10 cellular contexts compared by ENCODE assay signal in the genomic region with DNA sequence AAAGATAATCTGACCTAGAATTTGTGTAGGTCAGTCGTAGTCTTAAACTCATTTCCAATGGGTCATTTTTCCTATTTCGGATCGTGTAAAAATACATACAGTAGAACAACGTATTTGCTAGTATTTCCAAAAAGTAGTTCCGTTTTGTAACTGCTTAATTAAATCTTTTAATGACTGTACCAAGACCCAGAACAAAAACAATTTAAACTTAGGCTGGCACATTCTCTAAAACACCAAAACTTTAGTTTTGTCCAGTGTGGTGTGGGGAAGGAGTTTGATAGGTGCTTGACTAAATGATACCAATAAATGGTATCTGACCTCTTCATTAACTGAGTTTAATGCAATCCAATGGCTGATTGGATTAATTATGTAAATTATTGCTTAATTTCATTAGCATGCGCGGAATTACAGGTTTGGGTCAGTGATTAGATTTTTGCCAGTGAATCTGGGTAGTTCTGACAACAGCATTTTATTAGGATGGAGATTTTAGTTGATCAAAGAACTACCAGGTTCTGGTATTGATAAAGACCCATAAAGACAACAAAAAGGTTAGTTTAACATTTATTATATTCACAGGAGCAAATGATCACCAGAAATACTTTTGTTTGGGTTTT. TPM values are rescaled to one million over a fixed set of nuclear protein-coding genes. Genes with fewer than 3 reads are reported as not detected.
DNase-seq lines count a peak whose midpoint lies in the region; ATAC-seq and TF ChIP-seq lines count a peak whose summit lies in the region.
"Had no signal": no experiment of that assay in that cellular context is flagged by ENCODE, and none has a peak within 500 bp of the region (broad histone marks: within the 10 kb centered on the region; RNA-seq: fewer than 3 reads in every experiment).

No MANE protein-coding gene starts in this region.

- no peak for TF ChIP-seq CTCF in A673 (conservative IDR thresholded peaks at IDR 0.05; ENCODE audit: low read depth, low read length)
- no peak for TF ChIP-seq CTCF in HFF-Myc (IDR thresholded peaks at IDR 0.05; ENCODE audit: low read depth, low read length, missing control alignments)

- no peaks in the 10 kb centered on the region for H3K36me3 Mint-ChIP-seq in T-helper 17 cell (ENCODE audit: low read depth)

- no peaks in the 10 kb centered on the region for H3K9me3 ChIP-seq in A673 (ENCODE audit: low read depth, low read length, poor library complexity, severe bottlenecking)
- H3K9me3 ChIP-seq in T-helper 17 cell (ENCODE audit: control insufficient read depth, low read length, poor library complexity, severe bottlenecking): no peaks in the 10 kb centered on the region
- H3K9me3 ChIP-seq in iPS-18a (ENCODE audit: control insufficient read depth, low read depth, low read length): no peaks in the 10 kb centered on the region

- peaks cover 18% of the 10 kb centered on the region for H3K4me1 ChIP-seq in A673 (ENCODE audit: insufficient read depth, low read length, poor library complexity, severe bottlenecking)
- H3K4me1 ChIP-seq in iPS-18a (ENCODE audit: control insufficient read depth, low read depth, low read length): peaks cover 23% of the 10 kb centered on the region

- H3K9ac ChIP-seq in iPS-18a (ENCODE audit: low read length): peak overlapping the region; percentile 99

- H3K27ac ChIP-seq in A673 (ENCODE audit: low read depth, low read length, poor library complexity, severe bottlenecking) (peak overlapping the region; percentile 94), iPS-18a (ENCODE audit: low read length) (peak overlapping the region; percentile 78)

- CTCF ChIA-PET in A673 (lab: Charles Lee): interaction anchor here (0.6 kb wide), 1 partner anchor 83 kb away, joined by 3 read pairs; no protein-coding TSS in a partner anchor

- POLR2A ChIA-PET in A673 (lab: Charles Lee; ENCODE audit: low non-redundant PET): interaction anchor here (0.6 to 2.1 kb wide), 5 partner anchors 19 to 1696 kb away, joined by 4 to 66 read pairs (median 11); a partner anchor contains a TSS

- ATAC-seq in T-helper 17 cell: no peak

- H3K4me1 Mint-ChIP-seq in T-helper 17 cell: peaks cover 27% of the 10 kb centered on the region

- H3K27me3 ChIP-seq in A673 (replicated peaks; ENCODE audit: insufficient read depth, low read depth, low read length, poor library complexity) (no peaks in the 10 kb centered on the region), iPS-18a (ENCODE audit: control insufficient read depth, insufficient read depth, low read length) (no peaks in the 10 kb centered on the region)

- H3K36me3 ChIP-seq in A673 (ENCODE audit: insufficient read depth, low read length, poor library complexity, severe bottlenecking) (no peaks in the 10 kb centered on the region), iPS-18a (ENCODE audit: control insufficient read depth, low read depth, low read length) (no peaks in the 10 kb centered on the region)

- peak overlapping the region; percentile 82 for H3K4me3 Mint-ChIP-seq in T-helper 17 cell

- peak overlapping the region; percentile 63 for H3K4me3 ChIP-seq in A673 (ENCODE audit: low read depth, low read length, poor library complexity, severe bottlenecking)
- H3K4me3 ChIP-seq in HFF-Myc (replicated peaks; ENCODE audit: low read depth, low read length): peak overlapping the region; percentile 67
- peak overlapping the region; percentile 97 for H3K4me3 ChIP-seq in iPS-18a (ENCODE audit: low read length)

- intact Hi-C loops in A673 (cut with micrococcal nuclease; ENCODE audit: unreplicated experiment): loop anchor here (2.0 to 10.0 kb wide), 5 partner anchors 19 to 1859 kb away; a partner anchor contains a TSS

- H3K27ac Mint-ChIP-seq in T-helper 17 cell: no peak overlapping the region

- in situ Hi-C loops in G401 (cut with HindIII; ENCODE audit: low sequenced_read_pairs): no loop called here

- DNase-seq in A673 (ENCODE audit: low spot score): no peak
- DNase-seq in HFF-Myc (ENCODE audit: extremely low read depth, low read depth): no peak
- DNase-seq in T-helper 17 cell: no peak
- DNase-seq in G401 (ENCODE audit: low spot score): no peak
- no peak for DNase-seq in NCI-H524 (lab: John Stamatoyannopoulos, UW)
- no peak for DNase-seq in activated CD4-positive, alpha-beta T cell treated with anti-CD3 and anti-CD28 coated beads, Interleukin-2, amount 50 U/mL, for 1 hour
- DNase-seq in effector CD8-positive, alpha-beta T cell (lab: John Stamatoyannopoulos, UW): no peak

- no peaks in the 10 kb centered on the region for H3K27me3 Mint-ChIP-seq in T-helper 17 cell

- BruUV-seq in A673 (replicated peaks; lab: Mats Ljungman, UMichigan): no TSS peak

RNA-seq across cellular contexts. Expression of a gene that starts 20.8 kb away (rescaled TPM):
- total RNA-seq in A673 (2021) (not detected in 2 replicates), T-helper 17 cell (not detected)
- not detected in 2 replicates for total RNA-seq in G401 (2014; rRNA removed; shearing (Covaris generic))
- total RNA-seq: Calu3, urinary bladder had no signal
